Comparison of ENCODE assay signal across 8 cellular contexts in the genomic region with DNA sequence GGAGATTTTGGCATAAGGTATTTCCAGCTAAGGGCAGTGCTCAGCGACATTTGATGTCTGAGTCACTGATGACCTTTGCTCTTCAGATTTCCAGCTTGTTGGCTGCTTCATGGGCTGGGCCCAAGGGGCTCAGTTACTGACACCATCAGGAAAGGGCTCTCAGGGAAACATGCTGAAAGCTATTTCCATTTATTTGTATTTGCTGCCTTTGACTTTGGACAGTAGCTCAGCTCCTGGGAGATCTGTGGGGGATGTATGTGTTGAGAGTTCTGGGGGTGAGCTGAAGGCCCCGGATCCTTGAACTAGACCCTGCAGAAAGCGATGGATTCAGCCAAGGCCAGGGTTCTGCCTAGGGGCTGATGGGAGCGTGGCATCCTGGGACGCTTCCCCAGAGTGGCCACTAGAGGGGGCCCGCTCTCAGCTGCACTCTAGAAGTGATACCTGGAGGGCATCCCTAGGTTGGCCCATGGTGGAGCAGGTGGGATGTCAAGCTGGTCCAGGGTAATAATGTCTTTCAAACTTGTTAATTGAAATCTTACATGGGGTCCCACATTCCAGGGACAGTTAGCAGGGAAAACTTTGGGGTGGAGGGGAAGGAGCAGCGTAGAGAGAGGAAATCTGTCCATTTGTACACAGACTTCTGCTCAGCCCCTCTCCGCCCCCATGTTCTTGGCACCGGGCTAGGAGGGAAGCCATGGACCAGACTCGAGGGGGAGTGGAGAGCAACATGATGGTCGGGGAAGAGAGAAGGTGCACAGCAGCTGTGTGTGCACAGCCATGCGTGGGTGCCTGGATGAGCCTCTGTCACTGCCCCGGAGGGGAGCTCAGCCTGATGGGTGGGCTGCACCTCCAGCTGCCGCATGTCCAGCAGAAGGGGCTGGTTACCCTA. TPM values are rescaled to one million over a fixed set of nuclear protein-coding genes. Genes with fewer than 3 reads are reported as not detected.
A peak's percentile ranks its signal among the peaks of the same experiment; 100 is the strongest.
DNase-seq lines count a peak whose midpoint lies in the region; ATAC-seq, FAIRE-seq and TF ChIP-seq lines count a peak whose summit lies in the region.

No MANE protein-coding gene starts in this region.

- no peak overlapping the region for H3K4me3 ChIP-seq in CD4-positive, CD25-positive, alpha-beta regulatory T cell (ENCODE audit: low read depth, low read length)
- H3K4me3 ChIP-seq in body of pancreas (no peak overlapping the region), kidney (ENCODE audit: low read length in 2 of 2) (no peak overlapping the region)

- POLR2A ChIA-PET in T-cell (lab: Charles Lee): no interaction called here

- CTCF ChIA-PET in T-cell (lab: Charles Lee): interaction anchor here (0.5 to 1.4 kb wide), 5 partner anchors 9 to 298 kb away, joined by 3 to 5 read pairs (median 3); no protein-coding TSS in a partner anchor

- H3K4me3 Mint-ChIP-seq in CD4-positive, CD25-positive, alpha-beta regulatory T cell: peak overlapping the region in 1 of 4 donors; percentile 3
- no peak overlapping the region for H3K4me3 Mint-ChIP-seq in T-cell

- peaks cover 27% of the 10 kb centered on the region for H3K27me3 Mint-ChIP-seq in CD4-positive, CD25-positive, alpha-beta regulatory T cell
- peaks cover 30 to 45% of the 10 kb centered on the region in 2 donors for H3K27me3 Mint-ChIP-seq in T-cell

- peaks cover 0 to 1% (median 0%) of the 10 kb centered on the region in 4 donors for H3K4me1 Mint-ChIP-seq in CD4-positive, CD25-positive, alpha-beta regulatory T cell
- no peaks in the 10 kb centered on the region for H3K4me1 Mint-ChIP-seq in T-cell

- peak in 1 of 2 donors; percentile 44 for ATAC-seq in CD4-positive, CD25-positive, alpha-beta regulatory T cell (ENCODE audit: low read depth in 2 of 2)
- ATAC-seq in GM19324 (IDR thresholded peaks at IDR 0.05; ENCODE audit: low FRiP score, unreplicated experiment) (peak; percentile 85), HG03521 (IDR thresholded peaks at IDR 0.05; ENCODE audit: unreplicated experiment) (peak; percentile 83), T-cell (replicated peaks in 1 of 4) (peak; percentile 55 to 78 (median 68)), body of pancreas (peak; percentile 68)

- no peak overlapping the region for H3K27ac ChIP-seq in CD4-positive, CD25-positive, alpha-beta regulatory T cell (ENCODE audit: insufficient read depth, low read length, poor library complexity, severe bottlenecking)
- H3K27ac ChIP-seq in body of pancreas (no peak overlapping the region), kidney (ENCODE audit: low read depth in 2 of 2, low read length in 2 of 2) (no peak overlapping the region)

- H3K27me3 ChIP-seq in CD4-positive, CD25-positive, alpha-beta regulatory T cell (ENCODE audit: control insufficient read depth, insufficient read depth, low read length): peaks cover 5% of the 10 kb centered on the region
- H3K27me3 ChIP-seq in body of pancreas: no peaks in the 10 kb centered on the region

- FAIRE-seq in kidney (lab: Jason Lieb, UNC): no peak

- no peaks in the 10 kb centered on the region for H3K36me3 Mint-ChIP-seq in CD4-positive, CD25-positive, alpha-beta regulatory T cell
- peaks cover 5% of the 10 kb centered on the region for H3K36me3 Mint-ChIP-seq in T-cell

- H3K27ac Mint-ChIP-seq in CD4-positive, CD25-positive, alpha-beta regulatory T cell: no peak overlapping the region
- no peak overlapping the region for H3K27ac Mint-ChIP-seq in T-cell

- TF ChIP-seq POLR2A in body of pancreas (IDR thresholded peaks at IDR 0.05): no peak

- no peaks in the 10 kb centered on the region for H3K4me1 ChIP-seq in CD4-positive, CD25-positive, alpha-beta regulatory T cell (ENCODE audit: control insufficient read depth, insufficient read depth, low read length, poor library complexity, severe bottlenecking)
- H3K4me1 ChIP-seq in body of pancreas: no peaks in the 10 kb centered on the region
- no peaks in the 10 kb centered on the region for H3K4me1 ChIP-seq in kidney (ENCODE audit: control insufficient read depth in 1 of 2, insufficient read depth in 1 of 2, low read depth in 1 of 2, low read length in 2 of 2)

- peak; percentile 13 to 25 (median 14) for DNase-seq in CD4-positive, CD25-positive, alpha-beta regulatory T cell
- DNase-seq in T-cell (peak in 25 of 34 experiments; percentile 4 to 39 (median 28)), body of pancreas (peak; percentile 37 to 54 (median 52)), kidney (no peak), T1000 (lab: John Stamatoyannopoulos, UW) (no peak)
- peak; percentile 28 to 47 for DNase-seq in stimulated activated CD4-positive, alpha-beta T cell treated with anti-CD3 and anti-CD28 coated beads, Interleukin-4, amount 100 ng/mL, for 48 hours (ENCODE audit: low read depth in 2 of 2)

- TF ChIP-seq CTCF in body of pancreas (IDR thresholded peaks at IDR 0.05) (peak; percentile 62 to 96 (median 70)), kidney (IDR thresholded peaks at IDR 0.05; ENCODE audit: borderline replicate concordance, extremely low read depth, insufficient read depth) (peak; percentile 64)

- peaks cover 0 to 8% (median 3%) of the 10 kb centered on the region in 7 donors for H3K9me3 Mint-ChIP-seq in CD4-positive, CD25-positive, alpha-beta regulatory T cell
- H3K9me3 Mint-ChIP-seq in T-cell: peaks cover 4 to 7% (median 6%) of the 10 kb centered on the region in 3 donors

- intact Hi-C loops in body of pancreas (cut with DNase I): no loop called here
- intact Hi-C loops in kidney (cut with DNase I): no loop called here

- no peaks in the 10 kb centered on the region for H3K36me3 ChIP-seq in CD4-positive, CD25-positive, alpha-beta regulatory T cell (ENCODE audit: control insufficient read depth, insufficient read depth, low read length)
- no peaks in the 10 kb centered on the region for H3K36me3 ChIP-seq in body of pancreas (replicated peaks in 1 of 2; ENCODE audit: insufficient read depth in 1 of 2, low read depth in 2 of 2)
- peaks cover 0 to 2% of the 10 kb centered on the region in 2 donors for H3K36me3 ChIP-seq in kidney (ENCODE audit: control insufficient read depth in 1 of 2, insufficient read depth in 2 of 2, low read length in 2 of 2)

- no peak overlapping the region for H3K9ac ChIP-seq in kidney (ENCODE audit: low read length in 2 of 2)

- H3K9me3 ChIP-seq in CD4-positive, CD25-positive, alpha-beta regulatory T cell (ENCODE audit: control insufficient read depth in 2 of 2, low read length in 2 of 2): peaks cover 0 to 2% of the 10 kb centered on the region in 2 experiments
- H3K9me3 ChIP-seq in body of pancreas: no peaks in the 10 kb centered on the region
- H3K9me3 ChIP-seq in kidney (ENCODE audit: control insufficient read depth in 1 of 2, low read length in 2 of 2): no peaks in the 10 kb centered on the region

- WGBS in body of pancreas, 2 donors: 42 to 50% methylated on average over 14 of the region's 14 CpGs

RNA-seq across cellular contexts. Expression of a gene that starts 3.0 kb away (rescaled TPM):
- total RNA-seq in CD4-positive, CD25-positive, alpha-beta regulatory T cell: not detected
- under 1 TPM in 2 of 4 donors, not detected in 2; 0.12 to 0.15 TPM for polyA plus RNA-seq in CD4-positive, CD25-positive, alpha-beta regulatory T cell
- total RNA-seq in T-cell: not detected
- total RNA-seq in body of pancreas: not detected
- total RNA-seq in kidney: 1.2 TPM
- 0.34 TPM for polyA plus RNA-seq in kidney (ENCODE audit: insufficient read depth, low read depth, low replicate concordance)

Comparison
In these comparisons a context has a peak if more than half of its experiments do, and no peak if none do; other contexts are left out.
1. DNase-seq: peak in CD4-positive, CD25-positive, alpha-beta regulatory T cell (3 of 3), T-cell (25 of 34), body of pancreas (4 of 4) and stimulated activated CD4-positive, alpha-beta T cell treated with anti-CD3 and anti-CD28 coated beads, Interleukin-4, amount 100 ng/mL, for 48 hours (2 of 2); none in kidney (single experiment) and T1000 (single experiment).